ENCODE assay signal across 24 cellular contexts in genomic region chr9:124809741-124810500, GRCh38. TPM values are rescaled to one million over a fixed set of nuclear protein-coding genes. Genes with fewer than 3 reads are reported as not detected.
A peak's percentile ranks its signal among the peaks of the same experiment; 100 is the strongest.
DNase-seq lines count a peak whose midpoint lies in the region; ATAC-seq and TF ChIP-seq lines count a peak whose summit lies in the region.
"Had no signal": no experiment of that assay in that cellular context is flagged by ENCODE, and none has a peak within 500 bp of the region (broad histone marks: within the 10 kb centered on the region; RNA-seq: fewer than 3 reads in every experiment).

No MANE protein-coding gene starts in this region.

- H3K27ac ChIP-seq in breast epithelium (peak overlapping the region; percentile 69 to 86), mammary epithelial cell (ENCODE audit: insufficient read depth, low read depth, low read length) (peak overlapping the region; percentile 86), mesodermal cell (ENCODE audit: low read depth, low read length, severe bottlenecking) (peak overlapping the region; percentile 98), Peyer's patch (peak overlapping the region in 1 of 4 donors; percentile 19)
- H3K27ac ChIP-seq: KMS-11, psoas muscle had no signal

- TF ChIP-seq CTCF in breast epithelium (IDR thresholded peaks at IDR 0.05) (no peak), MCF 10A (IDR thresholded peaks at IDR 0.05; ENCODE audit: unreplicated experiment) (no peak), mammary epithelial cell (conservative IDR thresholded peaks at IDR 0.05 in 1 of 2, IDR thresholded peaks at IDR 0.05 in 1 of 2; ENCODE audit: extremely low read depth in 1 of 2, insufficient read depth in 1 of 2, low read depth in 1 of 2, low read length in 2 of 2) (no peak), type B pancreatic cell (conservative IDR thresholded peaks at IDR 0.05) (no peak), Peyer's patch (IDR thresholded peaks at IDR 0.05) (no peak)

- TF ChIP-seq POLR2A in breast epithelium (IDR thresholded peaks at IDR 0.05) (no peak), Peyer's patch (IDR thresholded peaks at IDR 0.05) (no peak)

- ATAC-seq in GM19023 (IDR thresholded peaks at IDR 0.05; ENCODE audit: unreplicated experiment), result no peak
- no peak for ATAC-seq in HG02642 (IDR thresholded peaks at IDR 0.05; ENCODE audit: poor library complexity, unreplicated experiment)
- ATAC-seq: activated CD8-positive, alpha-beta T cell treated with anti-CD3 and anti-CD28 coated beads for 36 hours had no signal

- no peak overlapping the region for H3K4me3 Mint-ChIP-seq in MCF 10A (ENCODE audit: unreplicated experiment)
- no peak overlapping the region for H3K4me3 Mint-ChIP-seq in type B pancreatic cell
- H3K4me3 Mint-ChIP-seq: activated CD8-positive, alpha-beta T cell treated with anti-CD3 and anti-CD28 coated beads for 36 hours; neural crest cell had no signal

- H3K4me1 ChIP-seq in breast epithelium, result peaks cover 0 to 5% of the 10 kb centered on the region in 2 donors
- H3K4me1 ChIP-seq in mammary epithelial cell (ENCODE audit: insufficient read depth, low read length), result peaks cover 47% of the 10 kb centered on the region
- peaks cover 50% of the 10 kb centered on the region for H3K4me1 ChIP-seq in mesodermal cell (ENCODE audit: control insufficient read depth, insufficient read depth, low read length, poor library complexity, severe bottlenecking)
- peaks cover 0 to 6% (median 0%) of the 10 kb centered on the region in 4 donors for H3K4me1 ChIP-seq in Peyer's patch

- CTCF ChIA-PET in MCF 10A (lab: Yijun Ruan, JAX), result interaction anchor here (1.1 to 10.1 kb wide), 8 partner anchors 13 to 84 kb away, joined by 4 to 112 read pairs (median 6); partner anchors contain the start of genes NR6A1, OLFML2A and WDR38
- CTCF ChIA-PET in mammary epithelial cell (lab: Charles Lee; ENCODE audit: low non-redundant PET), result interaction anchor here (0.6 kb wide), 1 partner anchor 30 kb away, joined by 10 read pairs; no protein-coding TSS in a partner anchor

- H3K27me3 ChIP-seq in breast epithelium (no peaks in the 10 kb centered on the region), mammary epithelial cell (ENCODE audit: insufficient read depth, low read length) (no peaks in the 10 kb centered on the region), Peyer's patch (no peaks in the 10 kb centered on the region)

- H3K4me2 ChIP-seq in mammary epithelial cell (ENCODE audit: insufficient read depth, low read depth, low read length), result no peak overlapping the region
- H3K4me2 ChIP-seq: KMS-11 had no signal

- peak overlapping the region; percentile 85 for H2AFZ ChIP-seq in mammary epithelial cell (ENCODE audit: low read depth, low read length)

- in situ Hi-C loops in mammary epithelial cell (cut with MboI; ENCODE audit: low sequenced_read_pairs in 2 of 2), result no loop called here

- no peak overlapping the region for H3K9ac ChIP-seq in mammary epithelial cell (ENCODE audit: insufficient read depth, low read length)
- H3K9ac ChIP-seq: KMS-11 had no signal

- H3K27me3 Mint-ChIP-seq in MCF 10A (ENCODE audit: insufficient read depth, unreplicated experiment) (no peaks in the 10 kb centered on the region), type B pancreatic cell (peaks cover 2% of the 10 kb centered on the region)

- intact Hi-C loops in breast epithelium (cut with DNase I; ENCODE audit: low total_unique reads), result no loop called here
- intact Hi-C loops in MCF 10A (cut with micrococcal nuclease), result loop anchor here (2.0 to 5.0 kb wide), 2 partner anchors 35 to 42 kb away; partner anchors contain the start of gene WDR38
- intact Hi-C loops in mammary epithelial cell (cut with micrococcal nuclease), result no loop called here

- BruUV-seq in MCF 10A (replicated peaks; lab: Mats Ljungman, UMichigan) (no TSS peak), mammary epithelial cell (replicated peaks; lab: Mats Ljungman, UMichigan) (no TSS peak)

- dilution Hi-C loops in mammary epithelial cell (cut with HindIII; ENCODE audit: low sequenced_read_pairs), result no loop called here

- no peak for DNase-seq in breast epithelium (ENCODE audit: low spot score in 2 of 2)
- DNase-seq in MCF 10A (ENCODE audit: unreplicated experiment), result no peak
- no peak for DNase-seq in mammary epithelial cell
- no peak for DNase-seq in type B pancreatic cell (ENCODE audit: extremely low spot score, unreplicated experiment)
- DNase-seq in Peyer's patch, result no peak
- DNase-seq: activated CD8-positive, alpha-beta T cell treated with anti-CD3 and anti-CD28 coated beads for 36 hours; activated naive CD4-positive, alpha-beta T cell; activated T-cell treated with anti-CD3 and anti-CD28 coated beads, Interleukin-2, amount 50 U/mL, for 1 hour; NCI-H1092; NCI-H2107; NCI-H510A treated with DMSO at 0.1 percent for 48 hours; psoas muscle; RPMI8226 had no signal

- no peak overlapping the region for H3K27ac Mint-ChIP-seq in MCF 10A (ENCODE audit: low read depth, unreplicated experiment)
- H3K27ac Mint-ChIP-seq in type B pancreatic cell, result peak overlapping the region; percentile 98
- H3K27ac Mint-ChIP-seq: activated CD8-positive, alpha-beta T cell treated with anti-CD3 and anti-CD28 coated beads for 36 hours had no signal

- 99% methylated on average over 34 of the region's 60 CpGs for WGBS in mammary epithelial cell (ENCODE audit: low coverage, missing lambda C conversion rate)
- 96 to 98% methylated on average over 58 to 59 of the region's 60 CpGs for WGBS in mesodermal cell (ENCODE audit: insufficient coverage in 2 of 2), 2 experiments

- H3K4me1 Mint-ChIP-seq in MCF 10A (ENCODE audit: insufficient read depth, unreplicated experiment) (peaks cover 31% of the 10 kb centered on the region), type B pancreatic cell (ENCODE audit: unreplicated experiment) (peaks cover 17% of the 10 kb centered on the region)

- H3K4me3 ChIP-seq in breast epithelium (no peak overlapping the region), mammary epithelial cell (replicated peaks in 1 of 3; ENCODE audit: insufficient read depth in 1 of 3, low read depth in 2 of 3, low read length in 3 of 3) (no peak overlapping the region), mesodermal cell (ENCODE audit: extremely low read depth, insufficient read depth, low read length, poor library complexity, severe bottlenecking) (no peak overlapping the region), Peyer's patch (no peak overlapping the region)
- H3K4me3 ChIP-seq: psoas muscle had no signal

- H4K20me1 ChIP-seq in mammary epithelial cell (ENCODE audit: insufficient read depth, low read length), result no peaks in the 10 kb centered on the region

- H3K9me3 ChIP-seq in breast epithelium, result no peaks in the 10 kb centered on the region
- no peaks in the 10 kb centered on the region for H3K9me3 ChIP-seq in mammary epithelial cell (replicated peaks; ENCODE audit: insufficient read depth, low read length)
- no peaks in the 10 kb centered on the region for H3K9me3 ChIP-seq in mesodermal cell (ENCODE audit: control insufficient read depth, low read length)
- H3K9me3 ChIP-seq in Peyer's patch, result no peaks in the 10 kb centered on the region
- H3K9me3 ChIP-seq: psoas muscle had no signal

- H3K36me3 ChIP-seq in breast epithelium, result no peaks in the 10 kb centered on the region
- H3K36me3 ChIP-seq in mammary epithelial cell (ENCODE audit: insufficient read depth, low read length), result no peaks in the 10 kb centered on the region
- no peaks in the 10 kb centered on the region for H3K36me3 ChIP-seq in mesodermal cell (ENCODE audit: control insufficient read depth, insufficient read depth, low read length)
- no peaks in the 10 kb centered on the region for H3K36me3 ChIP-seq in Peyer's patch

- no peaks in the 10 kb centered on the region for H3K36me3 Mint-ChIP-seq in MCF 10A (ENCODE audit: insufficient read depth, unreplicated experiment)
- no peaks in the 10 kb centered on the region for H3K36me3 Mint-ChIP-seq in type B pancreatic cell

- H3K9me3 Mint-ChIP-seq in MCF 10A (ENCODE audit: unreplicated experiment) (no peaks in the 10 kb centered on the region), type B pancreatic cell (no peaks in the 10 kb centered on the region)
- H3K9me3 Mint-ChIP-seq: activated CD8-positive, alpha-beta T cell treated with anti-CD3 and anti-CD28 coated beads for 36 hours; neural crest cell had no signal

- H3K79me2 ChIP-seq in mammary epithelial cell (ENCODE audit: insufficient read depth, low read length), result no peaks in the 10 kb centered on the region

- POLR2A ChIA-PET in MCF 10A (lab: Yijun Ruan, JAX), result interaction anchor here (0.7 to 1.3 kb wide), 5 partner anchors 8 to 47 kb away, joined by 3 read pairs; no protein-coding TSS in a partner anchor

RNA-seq across cellular contexts. Expression of gene OLFML2A, which starts 33.0 kb away (rescaled TPM):
- total RNA-seq in breast epithelium (10 to 100 TPM; 11.4 to 25.2 (median 11.4) TPM), MCF 10A (2022) (0.21 and 0.25 TPM in 2 replicates), mammary epithelial cell (1 to 10 TPM; 4.2 to 6.2 TPM), type B pancreatic cell (ENCODE audit: low replicate concordance) (6.3 and 10.8 TPM in 2 replicates), Peyer's patch (10 to 100 TPM in 1 of 4 donors, 1 to 10 TPM in 2, under 1 TPM in 1; 0.88 to 10.0 (median 8.7) TPM)
- 1.6 TPM for polyA plus RNA-seq in mammary epithelial cell
- polyA minus RNA-seq in mammary epithelial cell, result 2.3 TPM
- polyA plus RNA-seq in mesodermal cell (2013, experiment 1 of 2), result 13.0 TPM
- 12.8 TPM for polyA plus RNA-seq in mesodermal cell (2013, experiment 2 of 2)
- total RNA-seq: activated CD8-positive, alpha-beta T cell treated with anti-CD3 and anti-CD28 coated beads for 36 hours had no signal

RNA-seq across cellular contexts. Expression of gene NR6A1, which starts 38.8 kb away (rescaled TPM):
- 1 to 10 TPM; 1.3 to 5.3 (median 3.9) TPM for total RNA-seq in breast epithelium
- total RNA-seq in MCF 10A (2022), result 0.91 and 2.0 TPM in 2 replicates
- total RNA-seq in mammary epithelial cell, result 1 to 10 TPM; 3.2 to 4.8 TPM
- 0.76 TPM for polyA plus RNA-seq in mammary epithelial cell
- polyA minus RNA-seq in mammary epithelial cell, result 1.1 TPM
- polyA plus RNA-seq in mesodermal cell (2013, experiment 1 of 2), result 30.6 TPM
- 26.5 TPM for polyA plus RNA-seq in mesodermal cell (2013, experiment 2 of 2)
- total RNA-seq in type B pancreatic cell (ENCODE audit: low replicate concordance), result 6.5 and 10.0 TPM in 2 replicates
- 10 to 100 TPM; 10.7 to 43.0 (median 28.1) TPM for total RNA-seq in Peyer's patch

RNA-seq across cellular contexts. Expression of gene WDR38, which starts 43.3 kb away (rescaled TPM):
- total RNA-seq in breast epithelium, result under 1 TPM in 1 of 3 donors, not detected in 2; 0.33 TPM
- not detected in 2 replicates for total RNA-seq in MCF 10A (2022)
- total RNA-seq in mammary epithelial cell, result not detected
- not detected for polyA plus RNA-seq in mammary epithelial cell
- polyA minus RNA-seq in mammary epithelial cell, result not detected
- not detected for polyA plus RNA-seq in mesodermal cell (2013, experiment 1 of 2)
- not detected for polyA plus RNA-seq in mesodermal cell (2013, experiment 2 of 2)
- total RNA-seq in type B pancreatic cell (ENCODE audit: low replicate concordance), result 0.75 TPM in 1 of 2 replicates, not detected in the other
- not detected for total RNA-seq in Peyer's patch
- total RNA-seq: activated CD8-positive, alpha-beta T cell treated with anti-CD3 and anti-CD28 coated beads for 36 hours; Calu3; cardiac septum; esophagus mucosa; mesenteric fat pad; neural crest cell; psoas muscle; urinary bladder had no signal
- polyA plus RNA-seq: BJ, urinary bladder had no signal

RNA-seq across cellular contexts. Expression of gene RPL35, which starts 51.8 kb away (rescaled TPM):
- 1,000 to 10,000 TPM; 2,475 to 3,579 (median 2,566) TPM for total RNA-seq in breast epithelium
- 1,966 and 2,009 TPM in 2 replicates for total RNA-seq in MCF 10A (2022)
- total RNA-seq in mammary epithelial cell, result 1,000 to 10,000 TPM; 1,457 to 1,657 TPM
- 2,723 TPM for polyA plus RNA-seq in mammary epithelial cell
- polyA minus RNA-seq in mammary epithelial cell, result 1,172 TPM
- 2,117 TPM for polyA plus RNA-seq in mesodermal cell (2013, experiment 1 of 2)
- polyA plus RNA-seq in mesodermal cell (2013, experiment 2 of 2), result 1,972 TPM
- 1,370 and 1,381 TPM in 2 replicates for total RNA-seq in type B pancreatic cell (ENCODE audit: low replicate concordance)
- total RNA-seq in Peyer's patch, result 1,000 to 10,000 TPM in 1 of 4 donors, 100 to 1,000 TPM in 3; 462 to 1,338 (median 588) TPM

RNA-seq across cellular contexts. Expression of gene ARPC5L, which starts 52.0 kb away (rescaled TPM):
- total RNA-seq in breast epithelium (10 to 100 TPM; 12.5 to 25.6 (median 22.0) TPM), MCF 10A (2022) (72.5 and 84.2 TPM in 2 replicates), mammary epithelial cell (10 to 100 TPM; 21.2 to 79.8 TPM), type B pancreatic cell (ENCODE audit: low replicate concordance) (37.9 and 38.9 TPM in 2 replicates), Peyer's patch (10 to 100 TPM; 15.7 to 23.5 (median 18.0) TPM)
- 76.4 TPM for polyA plus RNA-seq in mammary epithelial cell
- polyA minus RNA-seq in mammary epithelial cell, result 46.6 TPM
- 39.4 TPM for polyA plus RNA-seq in mesodermal cell (2013, experiment 1 of 2)
- 36.0 TPM for polyA plus RNA-seq in mesodermal cell (2013, experiment 2 of 2)
